8 cellular contexts compared by ENCODE assay signal in the genomic region with DNA sequence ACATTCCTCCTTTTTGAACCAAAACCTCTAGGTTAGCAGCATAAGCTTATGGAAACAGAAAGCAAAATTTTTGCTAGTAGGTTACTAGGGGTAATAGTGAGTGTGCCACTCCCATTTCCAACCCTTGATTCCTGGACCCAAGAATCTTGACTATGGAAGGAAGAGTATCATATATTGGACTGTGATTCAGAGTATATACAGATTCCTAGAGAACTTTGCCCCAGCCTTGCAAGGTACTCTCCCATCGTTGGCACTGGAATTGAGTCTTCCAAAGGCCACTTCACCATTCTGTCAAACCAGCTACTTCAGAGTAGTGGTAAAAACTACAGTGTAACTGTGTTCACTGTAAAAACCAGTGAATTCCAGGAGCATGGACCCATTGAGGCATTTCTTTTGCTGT.
"Had no signal": no experiment of that assay in that cellular context is flagged by ENCODE, and none has a peak within 500 bp of the region (broad histone marks: within the 10 kb centered on the region; RNA-seq: fewer than 3 reads in every experiment).

No MANE protein-coding gene starts in this region.

- H3K4me1 ChIP-seq: HAP-1 had no signal

- H3K27ac ChIP-seq: GM23248, HL-60 had no signal

- DNase-seq: GM23248, GOT3, H7, HFFc6 had no signal

- H3K4me3 ChIP-seq: GM23248, HAP-1 had no signal

- ATAC-seq: HCT116, HepG2 had no signal

- FAIRE-seq: HepG2 had no signal

- H3K36me3 ChIP-seq: HAP-1 had no signal
